Comparison of ENCODE assay signal across 36 cellular contexts in genomic region chr9:127172066-127172707, GRCh38. TPM values are rescaled to one million over a fixed set of nuclear protein-coding genes. Genes with fewer than 3 reads are reported as not detected.
A peak's percentile ranks its signal among the peaks of the same experiment; 100 is the strongest.
DNase-seq lines count a peak whose midpoint lies in the region; ATAC-seq and TF ChIP-seq lines count a peak whose summit lies in the region.
"Had no signal": no experiment of that assay in that cellular context is flagged by ENCODE, and none has a peak within 500 bp of the region (broad histone marks: within the 10 kb centered on the region; RNA-seq: fewer than 3 reads in every experiment).

No MANE protein-coding gene starts in this region.

- H3K27me3 ChIP-seq in breast epithelium (no peaks in the 10 kb centered on the region), endodermal cell (ENCODE audit: control insufficient read depth, insufficient read depth, low read length, poor library complexity, severe bottlenecking) (no peaks in the 10 kb centered on the region), tibial nerve (no peaks in the 10 kb centered on the region)
- H3K27me3 ChIP-seq: esophagus squamous epithelium, gastrocnemius medialis, stomach, upper lobe of left lung had no signal

- H3K9me3 Mint-ChIP-seq in MCF 10A (ENCODE audit: unreplicated experiment) (no peaks in the 10 kb centered on the region), endodermal cell (no peaks in the 10 kb centered on the region), nephron (no peaks in the 10 kb centered on the region)
- H3K9me3 Mint-ChIP-seq: activated T-cell treated with anti-CD3 and anti-CD28 coated beads, Interleukin-2, amount 50 U/mL, for 24 hours; IgD-negative memory B cell; immature natural killer cell; naive thymus-derived CD4-positive, alpha-beta T cell had no signal

- H3K27me3 Mint-ChIP-seq in MCF 10A (ENCODE audit: insufficient read depth, unreplicated experiment) (no peaks in the 10 kb centered on the region), endodermal cell (ENCODE audit: insufficient read depth) (no peaks in the 10 kb centered on the region), nephron (ENCODE audit: low read depth) (peaks cover 3% of the 10 kb centered on the region)
- H3K27me3 Mint-ChIP-seq: activated T-cell treated with anti-CD3 and anti-CD28 coated beads, Interleukin-2, amount 50 U/mL, for 24 hours; IgD-negative memory B cell; naive thymus-derived CD4-positive, alpha-beta T cell had no signal

- CTCF ChIA-PET in MCF 10A (lab: Yijun Ruan, JAX), result interaction anchor here (0.7 kb wide), 1 partner anchor 40 kb away, joined by 3 read pairs; no protein-coding TSS in a partner anchor

- H3K9ac ChIP-seq in endodermal cell (ENCODE audit: extremely low read depth, low read length, poor library complexity, severe bottlenecking), result no peak overlapping the region

- H3K36me3 Mint-ChIP-seq in MCF 10A (ENCODE audit: insufficient read depth, unreplicated experiment) (no peaks in the 10 kb centered on the region), endodermal cell (ENCODE audit: low read depth) (no peaks in the 10 kb centered on the region), nephron (ENCODE audit: low read depth) (no peaks in the 10 kb centered on the region)

- POLR2A ChIA-PET in MCF 10A (lab: Yijun Ruan, JAX), result interaction anchor here (1.2 kb wide), 1 partner anchor 10 kb away, joined by 4 read pairs; no protein-coding TSS in a partner anchor

- no peak for ATAC-seq in stimulated activated naive CD8-positive, alpha-beta T cell treated with anti-CD3 and anti-CD28 coated beads, Interleukin-15, Interleukin-2, amounts not matched to agents 100 U/mL and 50 U/mL, for 24 hours
- ATAC-seq: gastrocnemius medialis; left lobe of liver; naive thymus-derived CD4-positive, alpha-beta T cell had no signal

- 95% methylated on average over 8 to 12 of the region's 12 CpGs for WGBS in endodermal cell (ENCODE audit: insufficient coverage in 1 of 2, insufficient read length in 1 of 2), 2 experiments
- WGBS in tibial nerve, 2 donors, result 65 to 74% methylated on average over 12 of the region's 12 CpGs

- H3K36me3 ChIP-seq in breast epithelium (no peaks in the 10 kb centered on the region), endodermal cell (ENCODE audit: control insufficient read depth, insufficient read depth, low read length) (no peaks in the 10 kb centered on the region), tibial nerve (peaks cover 0 to 10% (median 0%) of the 10 kb centered on the region in 3 donors)
- H3K36me3 ChIP-seq: gastrocnemius medialis, HAP-1, upper lobe of left lung had no signal

- TF ChIP-seq EP300 in tibial nerve (IDR thresholded peaks at IDR 0.05), result no peak

- H3K4me3 ChIP-seq in breast epithelium (no peak overlapping the region), endodermal cell (ENCODE audit: low read length) (no peak overlapping the region), tibial nerve (no peak overlapping the region)
- H3K4me3 ChIP-seq: esophagus squamous epithelium, gastrocnemius medialis, HAP-1, stomach, upper lobe of left lung had no signal

- intact Hi-C loops in breast epithelium (cut with DNase I; ENCODE audit: low total_unique reads), result no loop called here
- intact Hi-C loops in MCF 10A (cut with micrococcal nuclease), result no loop called here

- TF ChIP-seq POLR2A in breast epithelium (IDR thresholded peaks at IDR 0.05) (no peak), tibial nerve (IDR thresholded peaks at IDR 0.05) (no peak)

- no TSS peak for BruUV-seq in MCF 10A (replicated peaks; lab: Mats Ljungman, UMichigan)

- H3K4me1 Mint-ChIP-seq in MCF 10A (ENCODE audit: insufficient read depth, unreplicated experiment) (peaks cover 12% of the 10 kb centered on the region), endodermal cell (no peaks in the 10 kb centered on the region), nephron (peaks cover 7% of the 10 kb centered on the region)
- H3K4me1 Mint-ChIP-seq: immature natural killer cell had no signal

- H3K9me3 ChIP-seq in breast epithelium, result no peaks in the 10 kb centered on the region
- no peaks in the 10 kb centered on the region for H3K9me3 ChIP-seq in endodermal cell (ENCODE audit: control insufficient read depth, low read length)
- H3K9me3 ChIP-seq in tibial nerve, result no peaks in the 10 kb centered on the region
- H3K9me3 ChIP-seq: esophagus squamous epithelium, gastrocnemius medialis, HAP-1, stomach, upper lobe of left lung had no signal

- H3K27ac ChIP-seq in breast epithelium (no peak overlapping the region), endodermal cell (ENCODE audit: low read depth, low read length) (no peak overlapping the region), tibial nerve (no peak overlapping the region)
- H3K27ac ChIP-seq: C4-2B, esophagus squamous epithelium, gastrocnemius medialis, upper lobe of left lung had no signal

- TF ChIP-seq CTCF in breast epithelium (IDR thresholded peaks at IDR 0.05), result no peak
- TF ChIP-seq CTCF in MCF 10A (IDR thresholded peaks at IDR 0.05; ENCODE audit: unreplicated experiment), result no peak
- TF ChIP-seq CTCF in endodermal cell (conservative IDR thresholded peaks at IDR 0.05), result no peak
- no peak for TF ChIP-seq CTCF in nephron (IDR thresholded peaks at IDR 0.05; ENCODE audit: unreplicated experiment in 3 of 3)
- TF ChIP-seq CTCF in tibial nerve (IDR thresholded peaks at IDR 0.05), result no peak

- H3K4me3 Mint-ChIP-seq in MCF 10A (ENCODE audit: unreplicated experiment) (no peak overlapping the region), endodermal cell (no peak overlapping the region), nephron (no peak overlapping the region)
- H3K4me3 Mint-ChIP-seq: activated T-cell treated with anti-CD3 and anti-CD28 coated beads, Interleukin-2, amount 50 U/mL, for 24 hours; IgD-negative memory B cell; immature natural killer cell; naive thymus-derived CD4-positive, alpha-beta T cell had no signal

- H3K4me1 ChIP-seq in breast epithelium, result no peaks in the 10 kb centered on the region
- H3K4me1 ChIP-seq in endodermal cell (ENCODE audit: control insufficient read depth, insufficient read depth, low read length), result no peaks in the 10 kb centered on the region
- H3K4me1 ChIP-seq in tibial nerve, result no peaks in the 10 kb centered on the region
- H3K4me1 ChIP-seq: gastrocnemius medialis, HAP-1, stomach, upper lobe of left lung had no signal

- DNase-seq in breast epithelium (ENCODE audit: low spot score in 2 of 2), result peak; percentile 6 to 10
- no peak for DNase-seq in MCF 10A (ENCODE audit: unreplicated experiment)
- peak; percentile 10 for DNase-seq in endodermal cell
- DNase-seq in ureter (ENCODE audit: low spot score), result peak; percentile 18
- no peak for DNase-seq in GF-D8 (lab: John Stamatoyannopoulos, UW)
- no peak for DNase-seq in tibial nerve (ENCODE audit: low spot score in 2 of 2)
- no peak for DNase-seq in stimulated activated naive CD8-positive, alpha-beta T cell treated with anti-CD3 and anti-CD28 coated beads, Interleukin-15, Interleukin-2, amounts not matched to agents 100 U/mL and 50 U/mL, for 24 hours
- DNase-seq: ACHN; activated naive CD4-positive, alpha-beta T cell; activated T-cell treated with anti-CD3 and anti-CD28 coated beads, Interleukin-2, amount 50 U/mL, for 24 hours; amygdala; Calu3; cortex of kidney; DMS79 treated with DMSO at 0.1 percent for 48 hours; esophagus squamous epithelium; gastrocnemius medialis; hippocampal formation; immature natural killer cell; mesendoderm; naive thymus-derived CD4-positive, alpha-beta T cell; NCI-H1092; NCI-H187 treated with DMSO at 0.1 percent for 48 hours; NCI-H69; nucleus accumbens; retina; small intestine; stimulated activated CD4-positive, alpha-beta T cell treated with anti-CD3 and anti-CD28 coated beads, Interleukin-1b, Interleukin-23, amount 100 ng/mL, for 48 hours; stimulated activated CD8-positive, alpha-beta memory T cell treated with anti-CD3 and anti-CD28 coated beads, Interleukin-4, amount 100 ng/mL, for 48 hours had no signal

- H3K27ac Mint-ChIP-seq in MCF 10A (ENCODE audit: low read depth, unreplicated experiment) (no peak overlapping the region), endodermal cell (no peak overlapping the region), nephron (peak overlapping the region in 2 of 3 experiments; percentile 1 to 49)
- H3K27ac Mint-ChIP-seq: activated T-cell treated with anti-CD3 and anti-CD28 coated beads, Interleukin-2, amount 50 U/mL, for 24 hours; immature natural killer cell; naive thymus-derived CD4-positive, alpha-beta T cell had no signal

RNA-seq across cellular contexts. Expression of gene ANGPTL2, which starts 49.8 kb away (rescaled TPM):
- total RNA-seq in breast epithelium (10 to 100 TPM; 30.9 to 61.8 (median 51.8) TPM), MCF 10A (2022) (not detected in 2 replicates), endodermal cell (10 to 100 TPM; 14.8 to 17.1 TPM), ureter (22.2 TPM), tibial nerve (10 to 100 TPM; 34.5 to 64.1 (median 47.1) TPM)
- 19.1 TPM for polyA plus RNA-seq in endodermal cell (2013, experiment 1 of 2)
- 21.2 TPM for polyA plus RNA-seq in endodermal cell (2013, experiment 2 of 2)
- total RNA-seq: Calu3; naive thymus-derived CD4-positive, alpha-beta T cell; T-helper 1 cell treated with Interleukin-12 subunit alpha and Interleukin-12 subunit beta and Interleukin-4 antibody, amounts not matched to agents 30 ng/mL and 1 ng/mL, for 36 hours had no signal
- polyA plus RNA-seq: immature natural killer cell; naive thymus-derived CD4-positive, alpha-beta T cell had no signal

Comparison
In these comparisons a context has a peak if more than half of its experiments do, and no peak if none do; other contexts are left out.
1. DNase-seq: peak in breast epithelium (2 of 2), endodermal cell (single experiment) and ureter (single experiment); none in MCF 10A (single experiment), GF-D8 (single experiment), tibial nerve (0 of 2) and stimulated activated naive CD8-positive, alpha-beta T cell treated with anti-CD3 and anti-CD28 coated beads, Interleukin-15, Interleukin-2, amounts not matched to agents 100 U/mL and 50 U/mL, for 24 hours (single experiment).
2. RNA of gene ANGPTL2, which starts 49.8 kb away (total RNA-seq): 34.5 to 64.1 TPM in tibial nerve, 30.9 to 61.8 TPM in breast epithelium, 22.2 TPM in ureter (single experiment) and 14.8 to 17.1 TPM in endodermal cell; not detected in MCF 10A; every median in the first group is over 10 times any median in the second.
3. H3K27ac Mint-ChIP-seq: peak in nephron (2 of 3); none in MCF 10A (single experiment) and endodermal cell (single experiment).